In the genomic region with DNA sequence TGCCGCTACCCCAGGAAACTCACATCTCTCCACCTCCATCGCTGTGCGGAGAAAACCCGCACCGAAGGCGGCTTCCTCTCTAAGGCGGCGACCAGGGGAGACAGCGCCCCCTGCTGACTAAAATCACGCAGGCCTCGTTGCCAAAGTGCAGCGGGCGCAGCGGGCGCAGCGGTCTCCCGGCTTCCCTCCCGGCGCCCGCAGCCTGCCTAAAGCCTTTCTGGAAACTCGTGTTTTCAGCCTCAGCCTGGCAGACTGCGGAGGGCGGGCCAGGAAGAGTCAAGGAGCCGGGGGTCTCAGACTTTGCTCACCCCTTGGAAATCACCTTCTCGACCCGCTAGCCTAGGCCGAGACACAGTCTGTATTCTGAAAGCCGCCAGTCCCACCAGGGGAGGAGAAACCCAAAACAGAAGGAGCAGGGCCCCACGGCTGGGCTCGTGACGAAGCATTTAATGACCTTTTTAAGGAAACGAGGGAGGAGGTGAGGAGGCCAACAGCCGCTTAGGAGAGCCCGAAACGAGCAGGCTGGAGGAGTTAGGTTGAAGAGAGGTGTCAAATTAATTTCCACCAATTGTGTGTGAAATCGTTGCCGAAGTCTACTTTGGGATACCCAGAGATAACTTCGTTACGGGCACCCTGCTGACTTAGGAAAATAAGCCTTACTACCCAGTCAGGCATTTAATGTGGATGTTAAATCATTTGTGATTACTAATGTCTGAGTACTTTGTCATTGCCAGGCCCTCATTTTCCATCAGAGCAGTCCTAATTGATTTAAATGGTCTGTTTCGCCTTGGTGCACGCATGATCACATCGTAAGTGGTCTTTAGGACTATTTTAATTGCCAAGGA, we compare ENCODE assay signal across 8 cellular contexts. TPM values are rescaled to one million over a fixed set of nuclear protein-coding genes. Genes with fewer than 3 reads are reported as not detected.
A peak's percentile ranks its signal among the peaks of the same experiment; 100 is the strongest.
DNase-seq lines count a peak whose midpoint lies in the region; ATAC-seq and TF ChIP-seq lines count a peak whose summit lies in the region.

No MANE protein-coding gene starts in this region.

- H3K27ac Mint-ChIP-seq in CD14-positive monocyte (no peak overlapping the region), nephron (no peak overlapping the region)
- no peak overlapping the region for H3K27ac Mint-ChIP-seq in activated CD4-positive, alpha-beta memory T cell treated with anti-CD3 and anti-CD28 coated beads, Interleukin-2, amount 10 ng/mL, durations not matched to agents 7 days and 5 days

- no peak overlapping the region for H3K27ac ChIP-seq in stomach

- peak overlapping the region; percentile 53 to 83 for H3K4me3 Mint-ChIP-seq in CD14-positive monocyte
- H3K4me3 Mint-ChIP-seq in activated CD4-positive, alpha-beta memory T cell treated with anti-CD3 and anti-CD28 coated beads, Interleukin-2, amount 10 ng/mL, durations not matched to agents 7 days and 5 days = no peak overlapping the region
- H3K4me3 Mint-ChIP-seq in nephron = peak overlapping the region; percentile 20 to 68 (median 43)

- peaks cover 0 to 6% (median 1%) of the 10 kb centered on the region in 7 donors for H3K9me3 Mint-ChIP-seq in CD14-positive monocyte
- no peaks in the 10 kb centered on the region for H3K9me3 Mint-ChIP-seq in activated CD4-positive, alpha-beta memory T cell treated with anti-CD3 and anti-CD28 coated beads, Interleukin-2, amount 10 ng/mL, durations not matched to agents 7 days and 5 days
- no peaks in the 10 kb centered on the region for H3K9me3 Mint-ChIP-seq in nephron

- DNase-seq in CD14-positive monocyte (ENCODE audit: low spot score) = no peak
- DNase-seq in LoVo (ENCODE audit: low spot score) = peak; percentile 12
- DNase-seq in activated CD4-positive, alpha-beta memory T cell treated with anti-CD3 and anti-CD28 coated beads, Interleukin-2, amount 10 ng/mL, durations not matched to agents 7 days and 5 days = peak; percentile 71
- no peak for DNase-seq in epithelial cell of proximal tubule (ENCODE audit: low read depth)
- peak; percentile 53 for DNase-seq in stomach
- no peak for DNase-seq in SHP77 treated with DMSO at 0.1 percent for 48 hours (lab: John Stamatoyannopoulos, UW)

- peaks cover 11 to 47% (median 27%) of the 10 kb centered on the region in 4 donors for H3K4me1 ChIP-seq in stomach

- intact Hi-C loops in CD14-positive monocyte (cut with micrococcal nuclease) (no loop called here), stomach (cut with DNase I; ENCODE audit: low total_unique reads) (no loop called here)

- CTCF ChIA-PET in activated CD4-positive, alpha-beta memory T cell treated with anti-CD3 and anti-CD28 coated beads, Interleukin-2, amount 10 ng/mL, durations not matched to agents 7 days and 5 days (lab: Charles Lee) = no interaction called here

- peak; percentile 72 for ATAC-seq in GM21515 (IDR thresholded peaks at IDR 0.05; ENCODE audit: unreplicated experiment)

- H3K9me3 ChIP-seq in stomach = no peaks in the 10 kb centered on the region

- 4 to 7% (median 7%) methylated on average over 40 to 42 of the region's 42 CpGs for WGBS in stomach, 5 donors

- H3K4me3 ChIP-seq in epithelial cell of proximal tubule (ENCODE audit: low read depth, low read length) = peak overlapping the region; percentile 38
- peak overlapping the region in 2 of 4 donors; percentile 13 to 31 for H3K4me3 ChIP-seq in stomach

- TF ChIP-seq POLR2A in stomach (IDR thresholded peaks at IDR 0.05) = no peak

- POLR2A ChIA-PET in activated CD4-positive, alpha-beta memory T cell treated with anti-CD3 and anti-CD28 coated beads, Interleukin-2, amount 10 ng/mL, durations not matched to agents 7 days and 5 days (lab: Charles Lee) = no interaction called here

- H3K27me3 ChIP-seq in stomach = peaks cover 44 to 98% (median 69%) of the 10 kb centered on the region in 3 donors

- TF ChIP-seq CTCF in CD14-positive monocyte (IDR thresholded peaks at IDR 0.05) = peak; percentile 91
- peak; percentile 68 for TF ChIP-seq CTCF in epithelial cell of proximal tubule (conservative IDR thresholded peaks at IDR 0.05; ENCODE audit: low read depth, low read length)
- peak; percentile 75 to 93 (median 88) for TF ChIP-seq CTCF in nephron (IDR thresholded peaks at IDR 0.05; ENCODE audit: unreplicated experiment in 3 of 3)
- peak in 5 of 7 experiments; percentile 34 to 70 (median 58) for TF ChIP-seq CTCF in stomach (IDR thresholded peaks at IDR 0.05)

- H3K4me1 Mint-ChIP-seq in CD14-positive monocyte = peaks cover 6% of the 10 kb centered on the region
- peaks cover 9% of the 10 kb centered on the region for H3K4me1 Mint-ChIP-seq in activated CD4-positive, alpha-beta memory T cell treated with anti-CD3 and anti-CD28 coated beads, Interleukin-2, amount 10 ng/mL, durations not matched to agents 7 days and 5 days
- H3K4me1 Mint-ChIP-seq in nephron = peaks cover 29% of the 10 kb centered on the region

- H3K36me3 ChIP-seq in stomach = no peaks in the 10 kb centered on the region

- TF ChIP-seq EP300 in stomach (IDR thresholded peaks at IDR 0.05) = no peak

- H3K36me3 Mint-ChIP-seq in CD14-positive monocyte (peaks cover 0 to 1% of the 10 kb centered on the region in 2 donors), nephron (ENCODE audit: low read depth) (no peaks in the 10 kb centered on the region)
- no peaks in the 10 kb centered on the region for H3K36me3 Mint-ChIP-seq in activated CD4-positive, alpha-beta memory T cell treated with anti-CD3 and anti-CD28 coated beads, Interleukin-2, amount 10 ng/mL, durations not matched to agents 7 days and 5 days (ENCODE audit: low read depth)

- H3K27me3 Mint-ChIP-seq in CD14-positive monocyte (ENCODE audit: low read depth in 3 of 3) (peaks cover 84 to 85% (median 85%) of the 10 kb centered on the region in 3 donors), nephron (ENCODE audit: low read depth) (peaks cover 98% of the 10 kb centered on the region)
- peaks cover 76% of the 10 kb centered on the region for H3K27me3 Mint-ChIP-seq in activated CD4-positive, alpha-beta memory T cell treated with anti-CD3 and anti-CD28 coated beads, Interleukin-2, amount 10 ng/mL, durations not matched to agents 7 days and 5 days

RNA-seq across cellular contexts. Expression of a gene that starts 7.3 kb away (rescaled TPM):
- polyA plus RNA-seq in CD14-positive monocyte (not detected), stomach (not detected)
- not detected for total RNA-seq in activated CD4-positive, alpha-beta memory T cell treated with anti-CD3 and anti-CD28 coated beads, Interleukin-2, amount 10 ng/mL, durations not matched to agents 7 days and 5 days
- total RNA-seq in epithelial cell of proximal tubule (not detected in 2 replicates), stomach (not detected)

Comparison
In these comparisons a context has a peak if more than half of its experiments do, and no peak if none do; other contexts are left out.
1. DNase-seq: peak in LoVo (single experiment), activated CD4-positive, alpha-beta memory T cell treated with anti-CD3 and anti-CD28 coated beads, Interleukin-2, amount 10 ng/mL, durations not matched to agents 7 days and 5 days (single experiment) and stomach (single experiment); none in CD14-positive monocyte (single experiment), epithelial cell of proximal tubule (single experiment) and SHP77 treated with DMSO at 0.1 percent for 48 hours (single experiment).
2. Peak in every context shown above with its lines, with median percentiles within 50 percentile points of each other: CTCF ChIP-seq.